ENCODE assay signal across 1 cellular context in the genomic region with DNA sequence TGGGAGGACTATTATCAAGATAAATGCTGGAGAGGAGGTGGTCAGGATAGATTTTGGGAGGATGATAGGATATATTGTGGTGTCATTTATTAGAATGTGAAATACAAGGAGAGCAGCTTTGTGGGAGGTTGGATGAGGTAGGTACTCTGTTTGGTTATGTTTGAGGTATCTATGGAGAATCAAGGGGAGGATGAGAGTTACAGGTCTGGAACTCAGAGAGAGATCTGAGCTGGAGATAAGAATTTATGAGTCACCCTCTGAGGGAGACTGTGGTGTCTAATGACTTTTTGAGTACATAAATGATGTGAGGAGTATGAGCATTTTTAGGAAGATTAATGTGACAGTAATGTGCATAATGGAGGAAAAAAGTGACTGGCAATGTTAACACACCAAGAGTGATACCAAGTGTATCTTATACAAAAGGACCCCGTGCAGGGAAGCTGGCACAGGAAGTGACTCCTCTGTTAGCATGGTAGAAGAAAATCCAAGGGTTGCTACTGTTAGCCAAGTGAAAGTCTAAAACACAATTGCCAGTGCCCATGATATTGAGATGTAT.
A peak's percentile ranks its signal among the peaks of the same experiment; 100 is the strongest.
TF ChIP-seq lines count a peak whose summit lies in the region.

No MANE protein-coding gene starts in this region.

TF ChIP-seq in HEK293, 187 proteins besides CTCF, POLR2A, EP300 and RAD21 (continued from another document and continues in another):
- TF ChIP-seq, protein P1, sequence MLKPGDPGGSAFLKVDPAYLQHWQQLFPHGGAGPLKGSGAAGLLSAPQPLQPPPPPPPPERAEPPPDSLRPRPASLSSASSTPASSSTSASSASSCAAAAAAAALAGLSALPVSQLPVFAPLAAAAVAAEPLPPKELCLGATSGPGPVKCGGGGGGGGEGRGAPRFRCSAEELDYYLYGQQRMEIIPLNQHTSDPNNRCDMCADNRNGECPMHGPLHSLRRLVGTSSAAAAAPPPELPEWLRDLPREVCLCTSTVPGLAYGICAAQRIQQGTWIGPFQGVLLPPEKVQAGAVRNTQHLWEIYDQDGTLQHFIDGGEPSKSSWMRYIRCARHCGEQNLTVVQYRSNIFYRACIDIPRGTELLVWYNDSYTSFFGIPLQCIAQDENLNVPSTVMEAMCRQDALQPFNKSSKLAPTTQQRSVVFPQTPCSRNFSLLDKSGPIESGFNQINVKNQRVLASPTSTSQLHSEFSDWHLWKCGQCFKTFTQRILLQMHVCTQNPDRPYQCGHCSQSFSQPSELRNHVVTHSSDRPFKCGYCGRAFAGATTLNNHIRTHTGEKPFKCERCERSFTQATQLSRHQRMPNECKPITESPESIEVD (tag by site-specific recombination; IDR thresholded peaks at IDR 0.05) = peak; percentile 93
- no peak; the same call in 1 of the 2 replicates for TF ChIP-seq ZNF623 (tag by site-specific recombination; IDR thresholded peaks at IDR 0.05)
- TF ChIP-seq, protein P2, sequence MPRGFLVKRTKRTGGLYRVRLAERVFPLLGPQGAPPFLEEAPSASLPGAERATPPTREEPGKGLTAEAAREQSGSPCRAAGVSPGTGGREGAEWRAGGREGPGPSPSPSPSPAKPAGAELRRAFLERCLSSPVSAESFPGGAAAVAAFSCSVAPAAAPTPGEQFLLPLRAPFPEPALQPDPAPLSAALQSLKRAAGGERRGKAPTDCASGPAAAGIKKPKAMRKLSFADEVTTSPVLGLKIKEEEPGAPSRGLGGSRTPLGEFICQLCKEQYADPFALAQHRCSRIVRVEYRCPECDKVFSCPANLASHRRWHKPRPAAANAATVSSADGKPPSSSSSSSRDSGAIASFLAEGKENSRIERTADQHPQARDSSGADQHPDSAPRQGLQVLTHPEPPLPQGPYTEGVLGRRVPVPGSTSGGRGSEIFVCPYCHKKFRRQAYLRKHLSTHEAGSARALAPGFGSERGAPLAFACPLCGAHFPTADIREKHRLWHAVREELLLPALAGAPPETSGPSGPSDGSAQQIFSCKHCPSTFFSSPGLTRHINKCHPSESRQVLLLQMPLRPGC (tag by site-specific recombination; IDR thresholded peaks at IDR 0.05) = peak; percentile 89
- peak; percentile 82 for TF ChIP-seq ZNF843 (tag by site-specific recombination; IDR thresholded peaks at IDR 0.05)
- no peak for TF ChIP-seq ZNF155 (tag by site-specific recombination; IDR thresholded peaks at IDR 0.05)
- TF ChIP-seq ZNF501 (tag by site-specific recombination; IDR thresholded peaks at IDR 0.05) = peak; percentile 65; the same call in 1 of the 2 replicates
- TF ChIP-seq ZNF175 (tag by site-specific recombination; IDR thresholded peaks at IDR 0.05) = no peak
- TF ChIP-seq ZNF37A (tag by site-specific recombination; IDR thresholded peaks at IDR 0.05) = no peak
- TF ChIP-seq, protein P3, sequence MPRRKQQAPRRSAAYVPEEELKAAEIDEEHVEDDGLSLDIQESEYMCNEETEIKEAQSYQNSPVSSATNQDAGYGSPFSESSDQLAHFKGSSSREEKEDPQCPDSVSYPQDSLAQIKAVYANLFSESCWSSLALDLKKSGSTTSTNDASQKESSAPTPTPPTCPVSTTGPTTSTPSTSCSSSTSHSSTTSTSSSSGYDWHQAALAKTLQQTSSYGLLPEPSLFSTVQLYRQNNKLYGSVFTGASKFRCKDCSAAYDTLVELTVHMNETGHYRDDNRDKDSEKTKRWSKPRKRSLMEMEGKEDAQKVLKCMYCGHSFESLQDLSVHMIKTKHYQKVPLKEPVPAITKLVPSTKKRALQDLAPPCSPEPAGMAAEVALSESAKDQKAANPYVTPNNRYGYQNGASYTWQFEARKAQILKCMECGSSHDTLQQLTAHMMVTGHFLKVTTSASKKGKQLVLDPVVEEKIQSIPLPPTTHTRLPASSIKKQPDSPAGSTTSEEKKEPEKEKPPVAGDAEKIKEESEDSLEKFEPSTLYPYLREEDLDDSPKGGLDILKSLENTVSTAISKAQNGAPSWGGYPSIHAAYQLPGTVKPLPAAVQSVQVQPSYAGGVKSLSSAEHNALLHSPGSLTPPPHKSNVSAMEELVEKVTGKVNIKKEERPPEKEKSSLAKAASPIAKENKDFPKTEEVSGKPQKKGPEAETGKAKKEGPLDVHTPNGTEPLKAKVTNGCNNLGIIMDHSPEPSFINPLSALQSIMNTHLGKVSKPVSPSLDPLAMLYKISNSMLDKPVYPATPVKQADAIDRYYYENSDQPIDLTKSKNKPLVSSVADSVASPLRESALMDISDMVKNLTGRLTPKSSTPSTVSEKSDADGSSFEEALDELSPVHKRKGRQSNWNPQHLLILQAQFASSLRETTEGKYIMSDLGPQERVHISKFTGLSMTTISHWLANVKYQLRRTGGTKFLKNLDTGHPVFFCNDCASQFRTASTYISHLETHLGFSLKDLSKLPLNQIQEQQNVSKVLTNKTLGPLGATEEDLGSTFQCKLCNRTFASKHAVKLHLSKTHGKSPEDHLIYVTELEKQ (tag by site-specific recombination; IDR thresholded peaks at IDR 0.05; ENCODE audit: borderline replicate concordance) = peak; percentile 76; the same call in 1 of the 2 replicates
- TF ChIP-seq ZNF24 (tag by site-specific recombination; IDR thresholded peaks at IDR 0.05) = peak; percentile 64; the same call in 1 of the 2 replicates
- TF ChIP-seq ZNF514 (tag by site-specific recombination; IDR thresholded peaks at IDR 0.05) = no peak
- no peak for TF ChIP-seq ZNF791 (tag by site-specific recombination; IDR thresholded peaks at IDR 0.05)
- TF ChIP-seq ZNF776 (tag by site-specific recombination; IDR thresholded peaks at IDR 0.05; ENCODE audit: borderline replicate concordance) = no peak
- peak; percentile 86 for TF ChIP-seq HIC1 (tag by site-specific recombination; IDR thresholded peaks at IDR 0.05)
- peak; percentile 32; the same call in 1 of the 2 replicates for TF ChIP-seq SP3 (tag by site-specific recombination; IDR thresholded peaks at IDR 0.05)
- TF ChIP-seq ZNF549 (tag by site-specific recombination; IDR thresholded peaks at IDR 0.05) = no peak
- TF ChIP-seq ZFHX2 (tag by site-specific recombination; conservative IDR thresholded peaks at IDR 0.05) = no peak
- TF ChIP-seq ZNF707 (tag by site-specific recombination; IDR thresholded peaks at IDR 0.05) = no peak
- peak; percentile 42 for TF ChIP-seq EGR2 (tag by site-specific recombination; IDR thresholded peaks at IDR 0.05; ENCODE audit: low read depth)
- no peak for TF ChIP-seq MEIS1 (CRISPR knock-in tag; IDR thresholded peaks at IDR 0.05; ENCODE audit: borderline replicate concordance)
- peak; percentile 53 for TF ChIP-seq ZNF513 (tag by site-specific recombination; IDR thresholded peaks at IDR 0.05)
- TF ChIP-seq ZNF529 (tag by site-specific recombination; IDR thresholded peaks at IDR 0.05; ENCODE audit: insufficient replicate concordance) = no peak
- TF ChIP-seq ZSCAN23 (tag by site-specific recombination; IDR thresholded peaks at IDR 0.05) = peak; percentile 64; the same call in 1 of the 2 replicates
- peak; percentile 86 for TF ChIP-seq ZNF366 (tag by site-specific recombination; conservative IDR thresholded peaks at IDR 0.05)
- TF ChIP-seq HOXD13 (CRISPR knock-in tag; IDR thresholded peaks at IDR 0.05; ENCODE audit: borderline replicate concordance) = 0 out of 2 replicates have a peak, but pooled peaks have one; percentile 33
- TF ChIP-seq ZNF610 (tag by site-specific recombination; IDR thresholded peaks at IDR 0.05; ENCODE audit: borderline replicate concordance) = no peak
- TF ChIP-seq ZNF692 (tag by site-specific recombination; IDR thresholded peaks at IDR 0.05) = peak; percentile 42; the same call in 1 of the 2 replicates
- no peak for TF ChIP-seq ZNF133 (tag by site-specific recombination; IDR thresholded peaks at IDR 0.05)
- no peak for TF ChIP-seq PBX3 (CRISPR knock-in tag; IDR thresholded peaks at IDR 0.05)
- no peak for TF ChIP-seq BCL6B (tag by site-specific recombination; IDR thresholded peaks at IDR 0.05)
- no peak for TF ChIP-seq ZNF23 (tag by site-specific recombination; IDR thresholded peaks at IDR 0.05; ENCODE audit: borderline replicate concordance)
- TF ChIP-seq ZIC2 (tag by site-specific recombination; IDR thresholded peaks at IDR 0.05) = peak; percentile 70
- TF ChIP-seq, protein P4, sequence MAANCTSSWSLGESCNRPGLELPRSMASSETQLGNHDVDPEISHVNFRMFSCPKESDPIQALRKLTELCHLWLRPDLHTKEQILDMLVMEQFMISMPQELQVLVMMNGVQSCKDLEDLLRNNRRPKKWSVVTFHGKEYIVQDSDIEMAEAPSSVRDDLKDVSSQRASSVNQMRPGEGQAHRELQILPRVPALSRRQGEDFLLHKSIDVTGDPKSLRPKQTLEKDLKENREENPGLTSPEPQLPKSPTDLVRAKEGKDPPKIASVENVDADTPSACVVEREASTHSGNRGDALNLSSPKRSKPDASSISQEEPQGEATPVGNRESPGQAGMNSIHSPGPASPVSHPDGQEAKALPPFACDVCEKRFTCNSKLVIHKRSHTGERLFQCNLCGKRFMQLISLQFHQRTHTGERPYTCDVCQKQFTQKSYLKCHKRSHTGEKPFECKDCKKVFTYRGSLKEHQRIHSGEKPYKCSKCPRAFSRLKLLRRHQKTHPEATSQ (tag by site-specific recombination; IDR thresholded peaks at IDR 0.05) = no peak
- peak; percentile 72 for TF ChIP-seq ZNF600 (tag by site-specific recombination; IDR thresholded peaks at IDR 0.05)
- no peak for TF ChIP-seq GLI4 (tag by site-specific recombination; IDR thresholded peaks at IDR 0.05)
- no peak for TF ChIP-seq ZFP37 (tag by site-specific recombination; IDR thresholded peaks at IDR 0.05)
- TF ChIP-seq ZBTB17 (tag by site-specific recombination; IDR thresholded peaks at IDR 0.05) = peak; percentile 99
- no peak for TF ChIP-seq ZNF174 (tag by site-specific recombination; IDR thresholded peaks at IDR 0.05)
- TF ChIP-seq ZNF768 (tag by site-specific recombination; IDR thresholded peaks at IDR 0.05) = no peak
- no peak for TF ChIP-seq ZNF473 (tag by site-specific recombination; IDR thresholded peaks at IDR 0.05)
- TF ChIP-seq BCL11A (tag by site-specific recombination; IDR thresholded peaks at IDR 0.05; ENCODE audit: low read depth) = peak; percentile 72; the same call in 1 of the 2 replicates
- TF ChIP-seq, protein P5, sequence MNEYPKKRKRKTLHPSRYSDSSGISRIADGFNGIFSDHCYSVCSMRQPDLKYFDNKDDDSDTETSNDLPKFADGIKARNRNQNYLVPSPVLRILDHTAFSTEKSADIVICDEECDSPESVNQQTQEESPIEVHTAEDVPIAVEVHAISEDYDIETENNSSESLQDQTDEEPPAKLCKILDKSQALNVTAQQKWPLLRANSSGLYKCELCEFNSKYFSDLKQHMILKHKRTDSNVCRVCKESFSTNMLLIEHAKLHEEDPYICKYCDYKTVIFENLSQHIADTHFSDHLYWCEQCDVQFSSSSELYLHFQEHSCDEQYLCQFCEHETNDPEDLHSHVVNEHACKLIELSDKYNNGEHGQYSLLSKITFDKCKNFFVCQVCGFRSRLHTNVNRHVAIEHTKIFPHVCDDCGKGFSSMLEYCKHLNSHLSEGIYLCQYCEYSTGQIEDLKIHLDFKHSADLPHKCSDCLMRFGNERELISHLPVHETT (tag by site-specific recombination; IDR thresholded peaks at IDR 0.05) = peak; percentile 85
